In the genomic region with DNA sequence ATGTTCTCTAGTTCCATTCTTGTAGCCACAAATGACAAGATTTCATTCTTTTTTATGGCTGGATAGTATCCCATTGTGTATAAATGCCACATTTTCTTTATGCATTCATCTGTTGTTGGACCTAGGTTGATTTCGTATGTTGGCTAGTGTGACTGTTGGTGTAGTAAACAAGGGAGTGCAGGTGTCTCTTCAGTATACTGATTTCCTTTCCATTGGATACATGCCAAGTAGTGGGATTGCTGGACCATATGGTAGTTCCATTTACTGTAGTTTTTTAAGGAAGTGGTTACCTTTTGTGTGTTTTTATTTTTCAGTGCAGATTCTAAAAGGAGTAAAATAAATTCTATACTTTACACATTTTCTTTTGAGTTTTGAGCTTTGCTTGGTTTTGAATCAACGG, we compare ENCODE assay signal across 16 cellular contexts. TPM values are rescaled to one million over a fixed set of nuclear protein-coding genes. Genes with fewer than 3 reads are reported as not detected.
DNase-seq lines count a peak whose midpoint lies in the region; ATAC-seq, FAIRE-seq and TF ChIP-seq lines count a peak whose summit lies in the region.
"Had no signal": no experiment of that assay in that cellular context is flagged by ENCODE, and none has a peak within 500 bp of the region (broad histone marks: within the 10 kb centered on the region; RNA-seq: fewer than 3 reads in every experiment).

No MANE protein-coding gene starts in this region.

- peaks cover 25 to 68% of the 10 kb centered on the region in 2 experiments for H3K36me3 ChIP-seq in HepG2 (replicated peaks in 1 of 2; ENCODE audit: control insufficient read depth in 1 of 2, insufficient read depth in 2 of 2, low read length in 2 of 2)

- no peak for TF ChIP-seq RAD21 in HepG2 (CRISPR knock-in tag; IDR thresholded peaks at IDR 0.05)

- H3K9ac ChIP-seq in HepG2 (ENCODE audit: insufficient read depth, low read depth, low read length) = no peak overlapping the region

- peak overlapping the region; percentile 21; the same call in 1 of the 2 replicates for H3K4me2 ChIP-seq in HepG2 (ENCODE audit: low read depth, low read length)

- no peak for ATAC-seq in activated CD8-positive, alpha-beta T cell treated with anti-CD3 and anti-CD28 coated beads for 36 hours
- no peak for ATAC-seq in HepG2
- no peak for ATAC-seq in HG03045 (IDR thresholded peaks at IDR 0.05; ENCODE audit: unreplicated experiment)
- ATAC-seq in HG02852 (IDR thresholded peaks at IDR 0.05; ENCODE audit: unreplicated experiment) = no peak
- ATAC-seq: HCT116 had no signal

- CTCF ChIA-PET in activated CD8-positive, alpha-beta T cell treated with anti-CD3 and anti-CD28 coated beads for 36 hours (lab: Charles Lee) = interaction anchor here (1.0 to 2.1 kb wide), 2 partner anchors 8 to 48 kb away, joined by 4 to 14 read pairs; no protein-coding TSS in a partner anchor
- CTCF ChIA-PET in HepG2 (lab: Yijun Ruan, JAX; ENCODE audit: low intra/inter-chr PET ratio, low total read pairs) = no interaction called here

- TF ChIP-seq POLR2A in HepG2 (IDR thresholded peaks at IDR 0.05; ENCODE audit: insufficient read depth in 1 of 2, low read depth in 2 of 2, low read length in 2 of 2) = no peak

- H2AFZ ChIP-seq in HepG2 (ENCODE audit: low read length) = no peak overlapping the region

- POLR2A ChIA-PET in activated CD8-positive, alpha-beta T cell treated with anti-CD3 and anti-CD28 coated beads for 36 hours (lab: Charles Lee) = interaction anchor here (0.9 kb wide), 1 partner anchor 17 kb away, joined by 4 read pairs; no protein-coding TSS in a partner anchor
- POLR2A ChIA-PET in HepG2 (lab: Yijun Ruan, JAX) = no interaction called here

- no peaks in the 10 kb centered on the region for H3K9me3 Mint-ChIP-seq in T-helper 2 cell treated with Interferon-gamma antibody and Interleukin-4, amounts not matched to agents 5 μg/mL and 100 μg/mL, for 36 hours
- no peaks in the 10 kb centered on the region for H3K9me3 Mint-ChIP-seq in activated CD8-positive, alpha-beta T cell treated with anti-CD3 and anti-CD28 coated beads for 36 hours

- H3K9me3 ChIP-seq in HepG2 (ENCODE audit: low read length) = no peaks in the 10 kb centered on the region
- H3K9me3 ChIP-seq: prostate gland had no signal

- H4K20me1 ChIP-seq in HepG2 (ENCODE audit: insufficient read depth, low read length) = no peaks in the 10 kb centered on the region

- no peak overlapping the region for H3K4me3 ChIP-seq in HepG2 (replicated peaks in 1 of 3; ENCODE audit: insufficient read depth in 1 of 3, low read depth in 2 of 3, low read length in 3 of 3)
- H3K4me3 ChIP-seq: prostate gland had no signal

- no peak for FAIRE-seq in HepG2 (lab: Jason Lieb, UNC)
- FAIRE-seq: D721Med had no signal

- H3K4me1 ChIP-seq in HepG2 (ENCODE audit: insufficient read depth, low read length) = peaks cover 54% of the 10 kb centered on the region

- DNase-seq in T-helper 2 cell treated with Interferon-gamma antibody and Interleukin-4, amounts not matched to agents 5 μg/mL and 100 μg/mL, for 36 hours (ENCODE audit: low spot score) = no peak
- DNase-seq in T-helper 2 cell (no peak), NCI-H1105 treated with DMSO at 0.1 percent for 48 hours (lab: John Stamatoyannopoulos, UW) (peak; percentile 67), HepG2 (ENCODE audit: low spot score) (no peak), NOMO-1 (lab: John Stamatoyannopoulos, UW; ENCODE audit: unreplicated experiment in 2 of 2) (no peak)
- DNase-seq in activated CD8-positive, alpha-beta T cell treated with anti-CD3 and anti-CD28 coated beads for 36 hours = no peak
- DNase-seq: amniotic stem cell, cortex of kidney, NCI-H510A, T1000 had no signal

- in situ Hi-C loops in HepG2 (cut with HindIII; ENCODE audit: extremely low pct_ligation_motif_present, low pct_unique_long_range_greater_than_20kb) = no loop called here

- H3K27ac ChIP-seq in HepG2 (ENCODE audit: extremely low read length, insufficient read depth, low read length) = no peak overlapping the region
- H3K27ac ChIP-seq: HL-60, prostate gland had no signal

- H3K27ac Mint-ChIP-seq in T-helper 2 cell treated with Interferon-gamma antibody and Interleukin-4, amounts not matched to agents 5 μg/mL and 100 μg/mL, for 36 hours = peak overlapping the region; percentile 2
- peak overlapping the region; percentile 66 for H3K27ac Mint-ChIP-seq in activated CD8-positive, alpha-beta T cell treated with anti-CD3 and anti-CD28 coated beads for 36 hours

- intact Hi-C loops in activated CD8-positive, alpha-beta T cell treated with anti-CD3 and anti-CD28 coated beads for 36 hours (cut with micrococcal nuclease) = no loop called here
- intact Hi-C loops in HepG2 (cut with micrococcal nuclease; ENCODE audit: unreplicated experiment) = no loop called here

- peaks cover 68% of the 10 kb centered on the region for H3K36me3 Mint-ChIP-seq in T-helper 2 cell treated with Interferon-gamma antibody and Interleukin-4, amounts not matched to agents 5 μg/mL and 100 μg/mL, for 36 hours (ENCODE audit: low read depth)
- H3K36me3 Mint-ChIP-seq in activated CD8-positive, alpha-beta T cell treated with anti-CD3 and anti-CD28 coated beads for 36 hours (ENCODE audit: low read depth) = peaks cover 80% of the 10 kb centered on the region

- H3K27me3 ChIP-seq in HepG2 (ENCODE audit: control insufficient read depth in 1 of 2, insufficient read depth in 2 of 2, low read length in 2 of 2) = no peaks in the 10 kb centered on the region

- peaks cover 55% of the 10 kb centered on the region for H3K79me2 ChIP-seq in HepG2 (ENCODE audit: insufficient read depth, low read length)

- no TSS peak for BruUV-seq in HepG2 (replicated peaks; lab: Mats Ljungman, UMichigan)

- WGBS in HepG2 (ENCODE audit: low lambda C conversion rate) = 84% methylated on average over 2 of the region's 2 CpGs

- H3K4me3 Mint-ChIP-seq in T-helper 2 cell treated with Interferon-gamma antibody and Interleukin-4, amounts not matched to agents 5 μg/mL and 100 μg/mL, for 36 hours = no peak overlapping the region
- H3K4me3 Mint-ChIP-seq in activated CD8-positive, alpha-beta T cell treated with anti-CD3 and anti-CD28 coated beads for 36 hours = peak overlapping the region; percentile 4

- H3K4me1 Mint-ChIP-seq in T-helper 2 cell treated with Interferon-gamma antibody and Interleukin-4, amounts not matched to agents 5 μg/mL and 100 μg/mL, for 36 hours (ENCODE audit: low read depth) = peaks cover 37% of the 10 kb centered on the region
- peaks cover 52% of the 10 kb centered on the region for H3K4me1 Mint-ChIP-seq in activated CD8-positive, alpha-beta T cell treated with anti-CD3 and anti-CD28 coated beads for 36 hours (ENCODE audit: low read depth)

- no peaks in the 10 kb centered on the region for H3K27me3 Mint-ChIP-seq in T-helper 2 cell treated with Interferon-gamma antibody and Interleukin-4, amounts not matched to agents 5 μg/mL and 100 μg/mL, for 36 hours (ENCODE audit: low read depth)
- H3K27me3 Mint-ChIP-seq in activated CD8-positive, alpha-beta T cell treated with anti-CD3 and anti-CD28 coated beads for 36 hours = no peaks in the 10 kb centered on the region

- TF ChIP-seq CTCF in activated CD8-positive, alpha-beta T cell treated with anti-CD3 and anti-CD28 coated beads for 36 hours (IDR thresholded peaks at IDR 0.05) = no peak
- no peak for TF ChIP-seq CTCF in HepG2 (CRISPR knock-in tag; IDR thresholded peaks at IDR 0.05)

- TF ChIP-seq EP300 in HepG2 (IDR thresholded peaks at IDR 0.05; ENCODE audit: low read depth in 2 of 2, low read length in 2 of 2) (no peak), HepG2 (CRISPR knock-in tag; IDR thresholded peaks at IDR 0.05; ENCODE audit: borderline replicate concordance) (no peak)

RNA-seq across cellular contexts. Expression of gene PARK7, which starts 5.7 kb away (rescaled TPM):
- 100 to 1,000 TPM; 539 to 552 TPM for total RNA-seq in activated CD8-positive, alpha-beta T cell treated with anti-CD3 and anti-CD28 coated beads for 36 hours
- 296 and 409 TPM in 2 replicates for total RNA-seq in HepG2 (2016; rRNA removed; fragmentation: Illumina TruSeq; extraction: Trizol)
- 134 and 137 TPM in 2 replicates for total RNA-seq in HepG2 (2016; cell fraction: cytosol; rRNA removed; fragmentation: Illumina TruSeq; extraction: Trizol; ENCODE audit: low read depth)
- 293 and 390 TPM in 2 replicates for total RNA-seq in HepG2 (2016; cell fraction: insoluble cytoplasmic fraction; rRNA removed; fragmentation: Illumina TruSeq; extraction: Trizol)
- total RNA-seq in HepG2 (2016; cell fraction: membrane; rRNA removed; fragmentation: Illumina TruSeq; extraction: Trizol) = 183 and 197 TPM in 2 replicates
- 97.3 and 108 TPM in 2 replicates for total RNA-seq in HepG2 (2016; cell fraction: nucleus; rRNA removed; fragmentation: Illumina TruSeq; extraction: Trizol)
- polyA plus RNA-seq in HepG2 (2011; rRNA removed) = 160 and 212 TPM in 2 replicates
- 157 and 186 TPM in 2 replicates for polyA plus RNA-seq in HepG2 (2011; cell fraction: cytosol; rRNA removed)
- 39.0 and 44.4 TPM in 2 replicates for polyA plus RNA-seq in HepG2 (2011; cell fraction: nucleus; rRNA removed)
- 232 and 305 TPM in 2 replicates for polyA plus RNA-seq in HepG2 (2012)
- polyA plus RNA-seq in HepG2 (2016; cell fraction: cytosol; fragmentation: Illumina TruSeq; extraction: Trizol; ENCODE audit: low read depth) = 218 and 228 TPM in 2 replicates
- 522 and 557 TPM in 2 replicates for polyA plus RNA-seq in HepG2 (2016; cell fraction: insoluble cytoplasmic fraction; fragmentation: Illumina TruSeq; extraction: Trizol; ENCODE audit: low read depth)
- 199 and 221 TPM in 2 replicates for polyA plus RNA-seq in HepG2 (2016; cell fraction: membrane; fragmentation: Illumina TruSeq; extraction: Trizol; ENCODE audit: low read depth)
- polyA plus RNA-seq in HepG2 (2016; cell fraction: nucleus; fragmentation: Illumina TruSeq; extraction: Trizol; ENCODE audit: insufficient read depth, low read depth) = 223 and 234 TPM in 2 replicates
- 24.0 and 53.8 TPM in 2 replicates for polyA minus RNA-seq in HepG2 (2011; rRNA and poly(A)+ RNA removed; ENCODE audit: low replicate concordance)
- 52.3 and 53.9 TPM in 2 replicates for polyA minus RNA-seq in HepG2 (2011; cell fraction: cytosol; rRNA and poly(A)+ RNA removed)
- 28.7 and 42.4 TPM in 2 replicates for polyA minus RNA-seq in HepG2 (2011; cell fraction: nucleus; rRNA and poly(A)+ RNA removed)

RNA-seq across cellular contexts. Expression of gene TNFRSF9, which starts 26.6 kb away (rescaled TPM):
- 100 to 1,000 TPM; 214 to 219 TPM for total RNA-seq in activated CD8-positive, alpha-beta T cell treated with anti-CD3 and anti-CD28 coated beads for 36 hours
- total RNA-seq in HepG2 (2016; rRNA removed; fragmentation: Illumina TruSeq; extraction: Trizol) = 0.07 TPM in 2 replicates
- not detected in 2 replicates for total RNA-seq in HepG2 (2016; cell fraction: cytosol; rRNA removed; fragmentation: Illumina TruSeq; extraction: Trizol; ENCODE audit: low read depth)
- total RNA-seq in HepG2 (2016; cell fraction: insoluble cytoplasmic fraction; rRNA removed; fragmentation: Illumina TruSeq; extraction: Trizol) = 0.11 and 0.12 TPM in 2 replicates
- total RNA-seq in HepG2 (2016; cell fraction: membrane; rRNA removed; fragmentation: Illumina TruSeq; extraction: Trizol) = 0.03 and 0.15 TPM in 2 replicates
- not detected in 2 replicates for total RNA-seq in HepG2 (2016; cell fraction: nucleus; rRNA removed; fragmentation: Illumina TruSeq; extraction: Trizol)
- not detected in 2 replicates for polyA plus RNA-seq in HepG2 (2011; rRNA removed)
- polyA plus RNA-seq in HepG2 (2011; cell fraction: cytosol; rRNA removed) = 0.03 TPM in 1 of 2 replicates, not detected in the other
- not detected in 2 replicates for polyA plus RNA-seq in HepG2 (2011; cell fraction: nucleus; rRNA removed)
- polyA plus RNA-seq in HepG2 (2012) = not detected in 2 replicates
- not detected in 2 replicates for polyA plus RNA-seq in HepG2 (2016; cell fraction: cytosol; fragmentation: Illumina TruSeq; extraction: Trizol; ENCODE audit: low read depth)
- polyA plus RNA-seq in HepG2 (2016; cell fraction: insoluble cytoplasmic fraction; fragmentation: Illumina TruSeq; extraction: Trizol; ENCODE audit: low read depth) = 0.16 TPM in 1 of 2 replicates, not detected in the other
- polyA plus RNA-seq in HepG2 (2016; cell fraction: membrane; fragmentation: Illumina TruSeq; extraction: Trizol; ENCODE audit: low read depth) = 0.05 TPM in 1 of 2 replicates, not detected in the other
- polyA plus RNA-seq in HepG2 (2016; cell fraction: nucleus; fragmentation: Illumina TruSeq; extraction: Trizol; ENCODE audit: insufficient read depth, low read depth) = 0.07 TPM in 1 of 2 replicates, not detected in the other
- polyA minus RNA-seq in HepG2 (2011; rRNA and poly(A)+ RNA removed; ENCODE audit: low replicate concordance) = 1.3 TPM in 1 of 2 replicates, not detected in the other
- polyA minus RNA-seq in HepG2 (2011; cell fraction: cytosol; rRNA and poly(A)+ RNA removed) = not detected in 2 replicates
- not detected in 2 replicates for polyA minus RNA-seq in HepG2 (2011; cell fraction: nucleus; rRNA and poly(A)+ RNA removed)
- total RNA-seq: prostate gland had no signal

RNA-seq across cellular contexts. Expression of gene ERRFI1, which starts 58.9 kb away (rescaled TPM):
- total RNA-seq in activated CD8-positive, alpha-beta T cell treated with anti-CD3 and anti-CD28 coated beads for 36 hours = 1 to 10 TPM; 1.6 to 2.2 TPM
- total RNA-seq in HepG2 (2016; rRNA removed; fragmentation: Illumina TruSeq; extraction: Trizol) = 84.4 and 99.5 TPM in 2 replicates
- 16.2 and 17.9 TPM in 2 replicates for total RNA-seq in HepG2 (2016; cell fraction: cytosol; rRNA removed; fragmentation: Illumina TruSeq; extraction: Trizol; ENCODE audit: low read depth)
- 83.4 and 92.6 TPM in 2 replicates for total RNA-seq in HepG2 (2016; cell fraction: insoluble cytoplasmic fraction; rRNA removed; fragmentation: Illumina TruSeq; extraction: Trizol)
- total RNA-seq in HepG2 (2016; cell fraction: membrane; rRNA removed; fragmentation: Illumina TruSeq; extraction: Trizol) = 72.5 and 74.8 TPM in 2 replicates
- total RNA-seq in HepG2 (2016; cell fraction: nucleus; rRNA removed; fragmentation: Illumina TruSeq; extraction: Trizol) = 61.8 and 73.3 TPM in 2 replicates
- polyA plus RNA-seq in HepG2 (2011; rRNA removed) = 634 and 753 TPM in 2 replicates
- polyA plus RNA-seq in HepG2 (2011; cell fraction: cytosol; rRNA removed) = 492 and 608 TPM in 2 replicates
- 300 and 467 TPM in 2 replicates for polyA plus RNA-seq in HepG2 (2011; cell fraction: nucleus; rRNA removed)
- 335 and 494 TPM in 2 replicates for polyA plus RNA-seq in HepG2 (2012)
- 8.7 and 10.5 TPM in 2 replicates for polyA plus RNA-seq in HepG2 (2016; cell fraction: cytosol; fragmentation: Illumina TruSeq; extraction: Trizol; ENCODE audit: low read depth)
- polyA plus RNA-seq in HepG2 (2016; cell fraction: insoluble cytoplasmic fraction; fragmentation: Illumina TruSeq; extraction: Trizol; ENCODE audit: low read depth) = 102 and 107 TPM in 2 replicates
- 41.9 and 45.1 TPM in 2 replicates for polyA plus RNA-seq in HepG2 (2016; cell fraction: membrane; fragmentation: Illumina TruSeq; extraction: Trizol; ENCODE audit: low read depth)
- polyA plus RNA-seq in HepG2 (2016; cell fraction: nucleus; fragmentation: Illumina TruSeq; extraction: Trizol; ENCODE audit: insufficient read depth, low read depth) = 110 and 117 TPM in 2 replicates
- 6.9 and 217 TPM in 2 replicates for polyA minus RNA-seq in HepG2 (2011; rRNA and poly(A)+ RNA removed; ENCODE audit: low replicate concordance)
- polyA minus RNA-seq in HepG2 (2011; cell fraction: cytosol; rRNA and poly(A)+ RNA removed) = 288 and 291 TPM in 2 replicates
- polyA minus RNA-seq in HepG2 (2011; cell fraction: nucleus; rRNA and poly(A)+ RNA removed) = 228 and 458 TPM in 2 replicates

Comparison
In these comparisons a context has a peak if more than half of its experiments do, and no peak if none do; other contexts are left out.
1. RNA of gene TNFRSF9, which starts 26.6 kb away (total RNA-seq): 214 to 219 TPM in activated CD8-positive, alpha-beta T cell treated with anti-CD3 and anti-CD28 coated beads for 36 hours; 0.03 to 0.15 TPM in HepG2; every median in the first group is over 100 times any median in the second.
2. RNA of gene ERRFI1, which starts 58.9 kb away (total RNA-seq): 16.2 to 99.5 TPM in HepG2; 1.6 to 2.2 TPM in activated CD8-positive, alpha-beta T cell treated with anti-CD3 and anti-CD28 coated beads for 36 hours; every median in the first group is over 4 times any median in the second.